ENCODE assay signal across 11 cellular contexts in the genomic region with DNA sequence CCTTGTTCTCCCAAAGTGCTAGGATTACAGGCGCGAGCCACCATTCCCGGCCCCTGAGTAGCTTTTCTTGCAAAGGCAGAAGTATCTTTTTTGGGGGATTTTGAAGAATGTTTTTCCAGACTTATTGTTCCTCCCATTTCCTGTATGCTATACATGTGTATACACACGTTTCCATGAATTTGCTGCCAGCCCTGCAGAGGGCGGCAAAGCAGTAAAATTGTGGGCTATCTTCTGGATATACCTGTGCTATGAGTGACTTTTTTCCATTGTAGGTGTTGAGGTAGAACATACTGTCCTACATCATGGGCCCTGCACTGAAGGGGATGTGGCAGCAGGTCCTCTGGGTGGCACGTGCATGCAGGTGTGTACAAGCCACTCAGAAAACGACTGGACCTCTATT. TPM values are rescaled to one million over a fixed set of nuclear protein-coding genes. Genes with fewer than 3 reads are reported as not detected.
DNase-seq lines count a peak whose midpoint lies in the region; ATAC-seq, FAIRE-seq and TF ChIP-seq lines count a peak whose summit lies in the region.
"Had no signal": no experiment of that assay in that cellular context is flagged by ENCODE, and none has a peak within 500 bp of the region (broad histone marks: within the 10 kb centered on the region; RNA-seq: fewer than 3 reads in every experiment).

No MANE protein-coding gene starts in this region.

- peak; percentile 23 for DNase-seq in DMS 273 (lab: John Stamatoyannopoulos, UW; ENCODE audit: unreplicated experiment)
- DNase-seq in DMS 273 treated with DMSO at 0.1 percent for 48 hours (lab: John Stamatoyannopoulos, UW), result no peak
- DNase-seq in LNCaP clone FGC (ENCODE audit: low read depth), result no peak
- peak; percentile 41 for DNase-seq in mammary epithelial cell
- no peak for DNase-seq in RCC 7860 (ENCODE audit: low spot score)
- DNase-seq in activated effector memory CD4-positive, alpha-beta T cell treated with anti-CD3 and anti-CD28 coated beads, Interleukin-2, amount 50 U/mL, for 16 hours, result no peak
- DNase-seq: activated CD4-positive, alpha-beta memory T cell treated with anti-CD3 and anti-CD28 coated beads for 36 hours; NCI-H524 treated with DMSO at 0.1 percent for 48 hours had no signal

- no peaks in the 10 kb centered on the region for H3K4me1 ChIP-seq in mammary epithelial cell (ENCODE audit: insufficient read depth, low read length)

- peaks cover 25% of the 10 kb centered on the region for H3K36me3 ChIP-seq in mammary epithelial cell (ENCODE audit: insufficient read depth, low read length)

- H3K4me3 Mint-ChIP-seq in nephron, result no peak overlapping the region
- H3K4me3 Mint-ChIP-seq: activated CD4-positive, alpha-beta memory T cell treated with anti-CD3 and anti-CD28 coated beads for 36 hours had no signal

- H3K9ac ChIP-seq in mammary epithelial cell (ENCODE audit: insufficient read depth, low read length), result no peak overlapping the region

- no peak overlapping the region for H3K4me2 ChIP-seq in mammary epithelial cell (ENCODE audit: insufficient read depth, low read depth, low read length)

- dilution Hi-C loops in mammary epithelial cell (cut with HindIII; ENCODE audit: low sequenced_read_pairs), result no loop called here

- no peak overlapping the region for H3K27ac ChIP-seq in mammary epithelial cell (ENCODE audit: insufficient read depth, low read depth, low read length)

- H3K27me3 Mint-ChIP-seq in nephron (ENCODE audit: low read depth), result no peaks in the 10 kb centered on the region
- H3K27me3 Mint-ChIP-seq: activated CD4-positive, alpha-beta memory T cell treated with anti-CD3 and anti-CD28 coated beads for 36 hours had no signal

- no peaks in the 10 kb centered on the region for H3K79me2 ChIP-seq in mammary epithelial cell (ENCODE audit: insufficient read depth, low read length)

- no peak overlapping the region for H3K4me3 ChIP-seq in LNCaP clone FGC (ENCODE audit: low read depth, low read length)
- no peak overlapping the region for H3K4me3 ChIP-seq in mammary epithelial cell (replicated peaks in 1 of 3; ENCODE audit: insufficient read depth in 1 of 3, low read depth in 2 of 3, low read length in 3 of 3)

- BruUV-seq in mammary epithelial cell (replicated peaks; lab: Mats Ljungman, UMichigan), result no TSS peak

- in situ Hi-C loops in mammary epithelial cell (cut with MboI; ENCODE audit: low sequenced_read_pairs in 2 of 2), result loop anchor here in 1 of 2 donors (25.0 kb wide), 1 partner anchor 215 kb away; the partner anchor contains the start of genes DCAF16 and NCAPG

- CTCF ChIA-PET in mammary epithelial cell (lab: Charles Lee; ENCODE audit: low non-redundant PET), result no interaction called here

- peak; percentile 88 for TF ChIP-seq CTCF in LNCaP clone FGC (IDR thresholded peaks at IDR 0.05; ENCODE audit: control insufficient read depth, extremely low read depth, insufficient read depth)
- TF ChIP-seq CTCF in mammary epithelial cell (conservative IDR thresholded peaks at IDR 0.05 in 1 of 2, IDR thresholded peaks at IDR 0.05 in 1 of 2; ENCODE audit: extremely low read depth in 1 of 2, insufficient read depth in 1 of 2, low read depth in 1 of 2, low read length in 2 of 2), result peak; percentile 41 to 56
- peak; percentile 20 to 34 (median 32) for TF ChIP-seq CTCF in nephron (IDR thresholded peaks at IDR 0.05; ENCODE audit: unreplicated experiment in 3 of 3)

- no peaks in the 10 kb centered on the region for H3K9me3 Mint-ChIP-seq in nephron
- H3K9me3 Mint-ChIP-seq: activated CD4-positive, alpha-beta memory T cell treated with anti-CD3 and anti-CD28 coated beads for 36 hours had no signal

- FAIRE-seq in RCC 7860 (lab: Jason Lieb, UNC), result no peak
- FAIRE-seq: A204.1 had no signal

- no peaks in the 10 kb centered on the region for H3K4me1 Mint-ChIP-seq in nephron

- intact Hi-C loops in mammary epithelial cell (cut with micrococcal nuclease), result loop anchor here (1.0 kb wide), 3 partner anchors 39 to 996 kb away; no protein-coding TSS in a partner anchor

- H3K36me3 Mint-ChIP-seq in nephron (ENCODE audit: low read depth), result peaks cover 47% of the 10 kb centered on the region

- H2AFZ ChIP-seq in mammary epithelial cell (ENCODE audit: low read depth, low read length), result no peak overlapping the region

- H3K27me3 ChIP-seq in mammary epithelial cell (ENCODE audit: insufficient read depth, low read length), result no peaks in the 10 kb centered on the region

- H3K27ac Mint-ChIP-seq in nephron, result no peak overlapping the region
- H3K27ac Mint-ChIP-seq: activated CD4-positive, alpha-beta memory T cell treated with anti-CD3 and anti-CD28 coated beads for 36 hours had no signal

- WGBS in mammary epithelial cell (ENCODE audit: low coverage, missing lambda C conversion rate), result 56% methylated on average over 6 of the region's 7 CpGs

- H3K9me3 ChIP-seq in mammary epithelial cell (replicated peaks; ENCODE audit: insufficient read depth, low read length), result no peaks in the 10 kb centered on the region

- no peak for ATAC-seq in HG03457 (IDR thresholded peaks at IDR 0.05; ENCODE audit: unreplicated experiment)

- no peaks in the 10 kb centered on the region for H4K20me1 ChIP-seq in mammary epithelial cell (ENCODE audit: insufficient read depth, low read length)

RNA-seq across cellular contexts. Expression of gene MED28, which starts 16.9 kb away (rescaled TPM):
- 10 to 100 TPM; 10.7 to 30.8 TPM for total RNA-seq in mammary epithelial cell
- 9.9 TPM for polyA plus RNA-seq in mammary epithelial cell
- 9.1 TPM for polyA minus RNA-seq in mammary epithelial cell

RNA-seq across cellular contexts. Expression of gene LAP3, which starts 20.5 kb away (rescaled TPM):
- total RNA-seq in mammary epithelial cell, result 10 to 100 TPM; 36.1 to 69.5 TPM
- 46.6 TPM for polyA plus RNA-seq in mammary epithelial cell
- polyA minus RNA-seq in mammary epithelial cell, result 38.9 TPM

Comparison
In these comparisons a context has a peak if more than half of its experiments do, and no peak if none do; other contexts are left out.
1. DNase-seq: peak in DMS 273 (single experiment) and mammary epithelial cell (single experiment); none in DMS 273 treated with DMSO at 0.1 percent for 48 hours (single experiment), LNCaP clone FGC (single experiment), RCC 7860 (single experiment) and activated effector memory CD4-positive, alpha-beta T cell treated with anti-CD3 and anti-CD28 coated beads, Interleukin-2, amount 50 U/mL, for 16 hours (single experiment).
2. CTCF ChIP-seq: peak in every context shown above with its lines; median percentile 88 in LNCaP clone FGC; 48 in mammary epithelial cell; 32 in nephron.